In the genomic region with DNA sequence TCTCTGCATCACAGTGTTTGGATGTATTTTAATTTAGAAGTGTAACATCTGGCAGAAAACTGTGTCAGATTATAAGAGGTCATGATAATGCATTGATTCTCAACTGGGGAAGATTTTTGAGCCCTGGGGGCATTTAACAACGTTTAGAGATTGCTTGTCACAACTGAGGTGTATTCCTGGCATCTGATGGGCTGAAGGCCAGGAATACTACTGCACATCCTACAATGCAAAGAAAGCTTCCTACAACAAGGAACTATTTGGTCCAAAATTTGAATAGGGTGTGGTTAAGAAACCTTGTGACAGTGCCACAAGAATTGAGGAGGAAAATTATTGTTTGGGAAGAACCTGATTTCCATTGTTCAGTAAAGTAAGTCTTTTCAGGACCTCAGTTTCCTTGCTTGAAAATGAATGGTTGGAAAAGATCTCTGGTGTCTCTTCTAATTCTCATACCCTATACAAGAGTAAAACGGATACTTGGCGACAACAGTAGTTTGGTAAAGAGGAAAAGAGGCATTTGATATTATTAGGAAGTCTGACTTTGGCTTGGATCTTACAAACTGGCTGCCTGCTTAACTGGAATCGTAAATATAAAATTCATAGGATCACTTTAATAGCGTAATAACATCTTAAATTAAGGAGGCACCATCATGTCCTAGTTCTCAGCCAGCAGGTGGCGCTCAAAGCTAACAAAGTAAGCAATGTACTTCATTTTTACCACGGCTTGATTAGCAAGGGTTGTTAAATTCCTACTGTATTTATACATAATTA, we compare ENCODE assay signal across 8 cellular contexts. TPM values are rescaled to one million over a fixed set of nuclear protein-coding genes. Genes with fewer than 3 reads are reported as not detected.
DNase-seq lines count a peak whose midpoint lies in the region; ATAC-seq, FAIRE-seq and TF ChIP-seq lines count a peak whose summit lies in the region.
"Had no signal": no experiment of that assay in that cellular context is flagged by ENCODE, and none has a peak within 500 bp of the region (broad histone marks: within the 10 kb centered on the region; RNA-seq: fewer than 3 reads in every experiment).

No MANE protein-coding gene starts in this region.

- H3K36me3 Mint-ChIP-seq in activated naive CD8-positive, alpha-beta T cell treated with anti-CD3 and anti-CD28 coated beads, Interleukin-2, amount 50 U/mL, for 24 hours (ENCODE audit: low read depth), result no peaks in the 10 kb centered on the region

- no peaks in the 10 kb centered on the region for H3K9me2 ChIP-seq in SU-DHL-6 (replicated peaks; ENCODE audit: insufficient read depth, low read length)

- TF ChIP-seq POLR2A in GM12891 (IDR thresholded peaks at IDR 0.05; ENCODE audit: low read depth, low read length) (no peak), NB4 (IDR thresholded peaks at IDR 0.05; ENCODE audit: extremely low read depth, insufficient read length) (no peak), uterus (IDR thresholded peaks at IDR 0.05) (no peak)

- no peaks in the 10 kb centered on the region for H3K27me3 ChIP-seq in SU-DHL-6 (ENCODE audit: low read length)
- H3K27me3 ChIP-seq in cardiac muscle cell, result no peaks in the 10 kb centered on the region
- no peaks in the 10 kb centered on the region for H3K27me3 ChIP-seq in psoas muscle (ENCODE audit: insufficient read depth in 3 of 3, low read length in 2 of 3)
- no peaks in the 10 kb centered on the region for H3K27me3 ChIP-seq in uterus

- peaks cover 18% of the 10 kb centered on the region for H3K27me3 Mint-ChIP-seq in activated naive CD8-positive, alpha-beta T cell treated with anti-CD3 and anti-CD28 coated beads, Interleukin-2, amount 50 U/mL, for 24 hours

- H3F3A ChIP-seq in SU-DHL-6 (ENCODE audit: insufficient read depth), result 0 out of 2 replicates have a peak, but pooled peaks cover 2% of the 10 kb centered on the region

- FAIRE-seq in GM12891 (lab: Jason Lieb, UNC), result peak; percentile 91

- no peaks in the 10 kb centered on the region for H3K9me3 ChIP-seq in SU-DHL-6 (ENCODE audit: insufficient read depth, low read length)
- no peaks in the 10 kb centered on the region for H3K9me3 ChIP-seq in cardiac muscle cell (ENCODE audit: low read depth)
- no peaks in the 10 kb centered on the region for H3K9me3 ChIP-seq in psoas muscle
- H3K9me3 ChIP-seq in uterus, result no peaks in the 10 kb centered on the region

- no peak overlapping the region for H3K4me2 ChIP-seq in SU-DHL-6 (ENCODE audit: low read depth, low read length, poor library complexity, severe bottlenecking)

- H3K4me1 ChIP-seq in cardiac muscle cell (ENCODE audit: low read depth) (no peaks in the 10 kb centered on the region), psoas muscle (peaks cover 4% of the 10 kb centered on the region), uterus (no peaks in the 10 kb centered on the region)

- H3K4me3 ChIP-seq in NB4 (ENCODE audit: low read depth, low read length) (no peak overlapping the region), SU-DHL-6 (ENCODE audit: insufficient read depth, low read length, poor library complexity, severe bottlenecking) (no peak overlapping the region), cardiac muscle cell (no peak overlapping the region), psoas muscle (peak overlapping the region; percentile 19), uterus (no peak overlapping the region)

- DNase-seq in GM12891 (ENCODE audit: insufficient read length, low spot score) (no peak), NB4 (ENCODE audit: low read depth) (peak; percentile 79), cardiac muscle cell (ENCODE audit: low read depth in 1 of 2, low spot score in 1 of 2) (peak; percentile 91 to 92), psoas muscle (peak; percentile 73 to 88), uterus (peak; percentile 72 to 81)
- DNase-seq in activated naive CD8-positive, alpha-beta T cell treated with anti-CD3 and anti-CD28 coated beads, Interleukin-2, amount 50 U/mL, for 24 hours, result peak; percentile 85

- no peak overlapping the region for H3K9ac ChIP-seq in SU-DHL-6 (ENCODE audit: low read length)

- peaks cover 20% of the 10 kb centered on the region for H3K4me1 Mint-ChIP-seq in activated naive CD8-positive, alpha-beta T cell treated with anti-CD3 and anti-CD28 coated beads, Interleukin-2, amount 50 U/mL, for 24 hours

- 10 to 13% (median 11%) methylated on average over 7 of the region's 7 CpGs for WGBS in psoas muscle, 3 donors

- intact Hi-C loops in psoas muscle (cut with DNase I) (loop anchor here (2.0 to 10.0 kb wide), 5 partner anchors 244 to 634 kb away; a partner anchor contains a TSS), uterus (cut with DNase I; ENCODE audit: low total_unique reads) (no loop called here)

- H3K79me2 ChIP-seq in SU-DHL-6 (ENCODE audit: insufficient read depth, low read length), result no peaks in the 10 kb centered on the region

- ATAC-seq in activated naive CD8-positive, alpha-beta T cell treated with anti-CD3 and anti-CD28 coated beads, Interleukin-2, amount 50 U/mL, for 24 hours, result no peak
- peak; percentile 56 to 93 (median 70) for ATAC-seq in psoas muscle

- H3K27ac ChIP-seq in SU-DHL-6 (ENCODE audit: low read depth, low read length) (no peak overlapping the region), cardiac muscle cell (no peak overlapping the region), psoas muscle (no peak overlapping the region), uterus (no peak overlapping the region)

- TF ChIP-seq CTCF in NB4 (IDR thresholded peaks at IDR 0.05; ENCODE audit: low read depth, low read length) (peak; percentile 58), SU-DHL-6 (IDR thresholded peaks at IDR 0.05; ENCODE audit: insufficient read depth, low read length, poor library complexity, severe bottlenecking) (peak; percentile 70), cardiac muscle cell (IDR thresholded peaks at IDR 0.05; ENCODE audit: low read depth, low read length) (peak; percentile 66), psoas muscle (IDR thresholded peaks at IDR 0.05) (peak; percentile 90), uterus (IDR thresholded peaks at IDR 0.05) (peak; percentile 73 to 90 (median 81))

- no peaks in the 10 kb centered on the region for H4K20me1 ChIP-seq in SU-DHL-6 (ENCODE audit: low read depth, low read length)

- H3K9me3 Mint-ChIP-seq in activated naive CD8-positive, alpha-beta T cell treated with anti-CD3 and anti-CD28 coated beads, Interleukin-2, amount 50 U/mL, for 24 hours, result no peaks in the 10 kb centered on the region
- H3K9me3 Mint-ChIP-seq: stimulated activated naive CD8-positive, alpha-beta T cell treated with anti-CD3 and anti-CD28 coated beads, Interleukin-15, Interleukin-2, amounts not matched to agents 100 ng/mL and 50 ng/mL, for 24 hours had no signal

- H3K36me3 ChIP-seq in SU-DHL-6 (ENCODE audit: low read length), result no peaks in the 10 kb centered on the region
- no peaks in the 10 kb centered on the region for H3K36me3 ChIP-seq in cardiac muscle cell
- H3K36me3 ChIP-seq in psoas muscle (ENCODE audit: insufficient read depth in 1 of 2, low read depth in 1 of 2), result no peaks in the 10 kb centered on the region
- no peaks in the 10 kb centered on the region for H3K36me3 ChIP-seq in uterus

- H2AFZ ChIP-seq in SU-DHL-6 (ENCODE audit: low read depth, low read length, severe bottlenecking), result no peak overlapping the region

- no peak overlapping the region for H3K27ac Mint-ChIP-seq in activated naive CD8-positive, alpha-beta T cell treated with anti-CD3 and anti-CD28 coated beads, Interleukin-2, amount 50 U/mL, for 24 hours
- H3K27ac Mint-ChIP-seq: stimulated activated naive CD8-positive, alpha-beta T cell treated with anti-CD3 and anti-CD28 coated beads, Interleukin-15, Interleukin-2, amounts not matched to agents 100 ng/mL and 50 ng/mL, for 24 hours had no signal

- H3K4me3 Mint-ChIP-seq in activated naive CD8-positive, alpha-beta T cell treated with anti-CD3 and anti-CD28 coated beads, Interleukin-2, amount 50 U/mL, for 24 hours, result no peak overlapping the region
- H3K4me3 Mint-ChIP-seq: stimulated activated naive CD8-positive, alpha-beta T cell treated with anti-CD3 and anti-CD28 coated beads, Interleukin-15, Interleukin-2, amounts not matched to agents 100 ng/mL and 50 ng/mL, for 24 hours had no signal

TF ChIP-seq in GM12891, 5 proteins besides CTCF, POLR2A, EP300 and RAD21:
- no peak for TF ChIP-seq POU2F2 (IDR thresholded peaks at IDR 0.05; ENCODE audit: low read depth, low read length)
- no peak for TF ChIP-seq PAX5 (IDR thresholded peaks at IDR 0.05; ENCODE audit: insufficient read depth, low read length, severe bottlenecking)
- no peak for TF ChIP-seq TAF1 (IDR thresholded peaks at IDR 0.05; ENCODE audit: low read depth, low read length)
TF ChIP-seq in GM12891: peak in this region for 0.

RNA-seq across cellular contexts. Expression of a gene that starts 4.3 kb away (rescaled TPM):
- polyA plus RNA-seq in GM12891 (2012; ENCODE audit: low read depth, missing spikeins), result 0.28 TPM
- total RNA-seq in cardiac muscle cell (not detected in 2 replicates), psoas muscle (not detected), uterus (under 1 TPM in 1 of 4 donors, not detected in 3; 0.21 TPM)
- polyA plus RNA-seq in cardiac muscle cell (0.04 TPM in 1 of 2 replicates, not detected in the other), psoas muscle (not detected)
